22 cellular contexts compared by ENCODE assay signal in genomic region chr12:100371146-100371545, GRCh38. TPM values are rescaled to one million over a fixed set of nuclear protein-coding genes. Genes with fewer than 3 reads are reported as not detected.
DNase-seq lines count a peak whose midpoint lies in the region; ATAC-seq and TF ChIP-seq lines count a peak whose summit lies in the region.
"Had no signal": no experiment of that assay in that cellular context is flagged by ENCODE, and none has a peak within 500 bp of the region (broad histone marks: within the 10 kb centered on the region; RNA-seq: fewer than 3 reads in every experiment).

No MANE protein-coding gene starts in this region.

- no peak for TF ChIP-seq EP300 in esophagus muscularis mucosa (IDR thresholded peaks at IDR 0.05)

- no peaks in the 10 kb centered on the region for H3K9me3 ChIP-seq in thyroid gland
- H3K9me3 ChIP-seq in esophagus muscularis mucosa = peaks cover 0 to 4% (median 0%) of the 10 kb centered on the region in 4 donors

- H3K4me1 Mint-ChIP-seq in GM23338 (peaks cover 35% of the 10 kb centered on the region), WTC11 (peaks cover 49% of the 10 kb centered on the region)
- H3K4me1 Mint-ChIP-seq: CD4-positive, alpha-beta memory T cell had no signal

- no CpG with 5 or more reads among the region's 6 CpGs for WGBS in mesendoderm (ENCODE audit: extremely low coverage, insufficient coverage, low lambda C conversion rate)
- 82 to 83% methylated on average over 6 of the region's 6 CpGs for WGBS in thyroid gland, 2 donors
- WGBS in esophagus muscularis mucosa = 93% methylated on average over 6 of the region's 6 CpGs

- ATAC-seq in GM23338 = peak; percentile 12; the same call in 1 of the 3 replicates
- ATAC-seq in WTC11 = 0 out of 2 replicates have a peak, but pooled peaks have one; percentile 8
- ATAC-seq: GM12878, HCT116 had no signal

- H3K23ac ChIP-seq in mesendoderm (ENCODE audit: low read length) = no peak overlapping the region

- no peak overlapping the region for H2AK5ac ChIP-seq in mesendoderm (ENCODE audit: low read length)

- H2BK120ac ChIP-seq in mesendoderm (ENCODE audit: low read depth, low read length) = no peak overlapping the region

- H3K36me3 ChIP-seq in GM23338 (ENCODE audit: insufficient read depth) (no peaks in the 10 kb centered on the region), mesendoderm (ENCODE audit: control insufficient read depth, insufficient read depth, low read length) (no peaks in the 10 kb centered on the region), thyroid gland (no peaks in the 10 kb centered on the region), esophagus muscularis mucosa (no peaks in the 10 kb centered on the region)

- H3K4me1 ChIP-seq in GM23338 (ENCODE audit: insufficient read depth) (peaks cover 42% of the 10 kb centered on the region), mesendoderm (ENCODE audit: control insufficient read depth, low read depth, low read length) (no peaks in the 10 kb centered on the region), thyroid gland (no peaks in the 10 kb centered on the region), esophagus muscularis mucosa (peaks cover 0 to 22% (median 21%) of the 10 kb centered on the region in 4 donors)

- TF ChIP-seq POLR2A in thyroid gland (IDR thresholded peaks at IDR 0.05) = no peak
- no peak for TF ChIP-seq POLR2A in esophagus muscularis mucosa (IDR thresholded peaks at IDR 0.05; ENCODE audit: low read depth)

- H3K36me3 Mint-ChIP-seq in GM23338 (ENCODE audit: low read depth) = peaks cover 5% of the 10 kb centered on the region; the same call in 2 of the 3 replicates
- peaks cover 5% of the 10 kb centered on the region for H3K36me3 Mint-ChIP-seq in WTC11
- H3K36me3 Mint-ChIP-seq: CD4-positive, alpha-beta memory T cell had no signal

- H3K56ac ChIP-seq in mesendoderm (ENCODE audit: low read length) = no peak overlapping the region

- no peaks in the 10 kb centered on the region for H3F3A ChIP-seq in GM23338 (replicated peaks; ENCODE audit: low read depth)

- H2AFZ ChIP-seq in GM23338 = peak overlapping the region; percentile 0; the same call in 1 of the 2 replicates

- intact Hi-C loops in thyroid gland (cut with DNase I) = no loop called here
- intact Hi-C loops in esophagus muscularis mucosa (cut with DNase I) = no loop called here

- H4K5ac ChIP-seq in mesendoderm (ENCODE audit: low read length) = no peak overlapping the region

- H3K4me3 ChIP-seq in GM23338 (no peak overlapping the region), mesendoderm (ENCODE audit: low read length) (no peak overlapping the region), thyroid gland (replicated peaks in 1 of 3) (no peak overlapping the region), esophagus muscularis mucosa (no peak overlapping the region)
- H3K4me3 ChIP-seq: GM12878 had no signal

- CTCF ChIA-PET in WTC11 (lab: Charles Lee) = interaction anchor here (0.5 to 3.7 kb wide), 5 partner anchors 13 to 291 kb away, joined by 3 to 35 read pairs (median 6); partner anchors contain the start of gene SLC17A8

- no peak overlapping the region for H3K27ac Mint-ChIP-seq in GM23338
- H3K27ac Mint-ChIP-seq in WTC11 = no peak overlapping the region
- H3K27ac Mint-ChIP-seq: CD4-positive, alpha-beta memory T cell had no signal

- H3K79me1 ChIP-seq in mesendoderm (ENCODE audit: low read length) = no peaks in the 10 kb centered on the region

- H3K79me2 ChIP-seq in GM23338 (replicated peaks; ENCODE audit: insufficient read depth) = no peaks in the 10 kb centered on the region
- no peaks in the 10 kb centered on the region for H3K79me2 ChIP-seq in mesendoderm (ENCODE audit: control insufficient read depth, insufficient read depth, low read length)

- no peak overlapping the region for H3K9ac ChIP-seq in mesendoderm (ENCODE audit: low read length)

- H3K9me3 Mint-ChIP-seq in GM23338 (peaks cover 4% of the 10 kb centered on the region; the same call in 2 of the 3 replicates), WTC11 (peaks cover 5% of the 10 kb centered on the region)

- POLR2A ChIA-PET in WTC11 (lab: Charles Lee) = interaction anchor here (0.7 kb wide), 1 partner anchor 184 kb away, joined by 5 read pairs; no protein-coding TSS in a partner anchor

- H3K9me2 ChIP-seq in GM23338 (ENCODE audit: insufficient read depth) = no peaks in the 10 kb centered on the region

- no peak overlapping the region for H3K4ac ChIP-seq in mesendoderm (ENCODE audit: low read depth, low read length)

- H2BK5ac ChIP-seq in mesendoderm (ENCODE audit: low read length) = no peak overlapping the region

- H3K27me3 Mint-ChIP-seq in GM23338 (ENCODE audit: insufficient read depth, low read depth, poor library complexity) (peaks cover 5% of the 10 kb centered on the region), WTC11 (ENCODE audit: low read depth) (peaks cover 57% of the 10 kb centered on the region)

- H3K27me3 ChIP-seq in GM23338 (ENCODE audit: insufficient read depth) = no peaks in the 10 kb centered on the region; the same call in 1 of the 2 replicates
- no peaks in the 10 kb centered on the region for H3K27me3 ChIP-seq in mesendoderm (ENCODE audit: insufficient read depth, low read length, poor library complexity)
- H3K27me3 ChIP-seq in thyroid gland = no peaks in the 10 kb centered on the region
- H3K27me3 ChIP-seq in esophagus muscularis mucosa = no peaks in the 10 kb centered on the region

- H3K4me2 ChIP-seq in GM23338 (no peak overlapping the region), mesendoderm (ENCODE audit: low read length) (no peak overlapping the region)

- H4K8ac ChIP-seq in mesendoderm (ENCODE audit: low read depth, low read length) = no peak overlapping the region

- DNase-seq in ELF-1 (ENCODE audit: low read depth, low spot score) = peak; percentile 52
- peak; percentile 21 for DNase-seq in GM23338 (ENCODE audit: low spot score)
- no peak for DNase-seq in WTC11 (ENCODE audit: low spot score)
- peak; percentile 43 for DNase-seq in mesendoderm
- no peak for DNase-seq in thyroid gland
- DNase-seq in RPMI8226 = no peak
- DNase-seq in DMS 273 treated with DMSO at 0.1 percent for 48 hours (lab: John Stamatoyannopoulos, UW) = no peak
- DNase-seq in esophagus muscularis mucosa (ENCODE audit: extremely low spot score) = no peak
- DNase-seq: C1 segment of cervical spinal cord; Calu3; CD4-positive, alpha-beta memory T cell; COR-L47; DMS153; DND-41; GDM1; GOT3; H7 had no signal

- TF ChIP-seq CTCF in GM23338 (conservative IDR thresholded peaks at IDR 0.05; ENCODE audit: low read depth in 2 of 2) = no peak
- TF ChIP-seq CTCF in WTC11 (IDR thresholded peaks at IDR 0.05) = no peak
- no peak for TF ChIP-seq CTCF in thyroid gland (IDR thresholded peaks at IDR 0.05)
- no peak for TF ChIP-seq CTCF in esophagus muscularis mucosa (IDR thresholded peaks at IDR 0.05)

- H3K27ac ChIP-seq in GM23338 (ENCODE audit: low read depth) = no peak overlapping the region
- H3K27ac ChIP-seq in mesendoderm (ENCODE audit: low read depth, low read length) = no peak overlapping the region
- no peak overlapping the region for H3K27ac ChIP-seq in thyroid gland
- H3K27ac ChIP-seq in esophagus muscularis mucosa (replicated peaks in 1 of 4) = no peak overlapping the region

- H3K4me3 Mint-ChIP-seq in GM23338 = no peak overlapping the region
- no peak overlapping the region for H3K4me3 Mint-ChIP-seq in WTC11
- H3K4me3 Mint-ChIP-seq: CD4-positive, alpha-beta memory T cell had no signal

- no peaks in the 10 kb centered on the region for H4K20me1 ChIP-seq in GM23338 (replicated peaks; ENCODE audit: insufficient read depth)

- H3K18ac ChIP-seq in mesendoderm (ENCODE audit: low read length) = no peak overlapping the region

- H2BK15ac ChIP-seq in mesendoderm (replicated peaks; ENCODE audit: low read depth) = no peak overlapping the region

TF ChIP-seq in WTC11, 78 proteins besides CTCF, POLR2A, EP300 and RAD21 (continues in another document):
- no peak for TF ChIP-seq ZBTB21 (CRISPR knock-in tag; IDR thresholded peaks at IDR 0.05; ENCODE audit: borderline replicate concordance)
- no peak for TF ChIP-seq SOX15 (CRISPR knock-in tag; IDR thresholded peaks at IDR 0.05)
- TF ChIP-seq OVOL2 (CRISPR knock-in tag; IDR thresholded peaks at IDR 0.05; ENCODE audit: borderline replicate concordance) = no peak
- TF ChIP-seq NFATC4 (CRISPR knock-in tag; IDR thresholded peaks at IDR 0.05) = no peak
- TF ChIP-seq ZNF138 (CRISPR knock-in tag; conservative IDR thresholded peaks at IDR 0.05) = no peak
- no peak for TF ChIP-seq ATF6 (CRISPR knock-in tag; IDR thresholded peaks at IDR 0.05)

RNA-seq across cellular contexts. Expression of gene SLC17A8, which starts 14.3 kb away (rescaled TPM):
- 0.24 TPM in 1 of 2 replicates, not detected in the other for total RNA-seq in GM23338 (2014; rRNA removed; shearing (Covaris generic))
- 0.05 TPM in 1 of 2 replicates, not detected in the other for polyA plus RNA-seq in GM23338 (2016; fragmentation: Nextera tagmentation; extraction: Ambion mirVana)
- total RNA-seq in WTC11 (2021) = 0.05 to 0.26 TPM in 2 of 3 replicates, not detected in the other
- polyA plus RNA-seq in mesendoderm (2013, experiment 1 of 2) = 0.03 TPM
- 0.03 TPM for polyA plus RNA-seq in mesendoderm (2013, experiment 2 of 2)
- not detected for total RNA-seq in thyroid gland
- total RNA-seq in esophagus muscularis mucosa = not detected
- total RNA-seq: A172; A673; Calu3; CD4-positive, alpha-beta memory T cell; GM12878; H7 had no signal
- polyA plus RNA-seq: BJ; CD4-positive, alpha-beta memory T cell had no signal

Comparison
In these comparisons a context has a peak if more than half of its experiments do, and no peak if none do; other contexts are left out.
1. DNase-seq: peak in ELF-1 (single experiment), GM23338 (single experiment) and mesendoderm (single experiment); none in WTC11 (single experiment), thyroid gland (0 of 2), RPMI8226 (single experiment), DMS 273 treated with DMSO at 0.1 percent for 48 hours (single experiment) and esophagus muscularis mucosa (single experiment).